Comparison of ENCODE assay signal across 9 cellular contexts in genomic region chr16:79372504-79373184, GRCh38.
A peak's percentile ranks its signal among the peaks of the same experiment; 100 is the strongest.
DNase-seq lines count a peak whose midpoint lies in the region; ATAC-seq and TF ChIP-seq lines count a peak whose summit lies in the region.
"Had no signal": no experiment of that assay in that cellular context is flagged by ENCODE, and none has a peak within 500 bp of the region (broad histone marks: within the 10 kb centered on the region; RNA-seq: fewer than 3 reads in every experiment).

No MANE protein-coding gene starts in this region.

- intact Hi-C loops in A673 (cut with micrococcal nuclease; ENCODE audit: unreplicated experiment) = no loop called here

- H3K36me3 ChIP-seq in HEK293 (ENCODE audit: control insufficient read depth in 2 of 2, insufficient read depth in 1 of 2, low read length in 2 of 2) = no peaks in the 10 kb centered on the region
- no peaks in the 10 kb centered on the region for H3K36me3 ChIP-seq in RWPE2 (ENCODE audit: low read depth)
- no peaks in the 10 kb centered on the region for H3K36me3 ChIP-seq in A673 (ENCODE audit: insufficient read depth, low read length, poor library complexity, severe bottlenecking)

- CTCF ChIA-PET in HEK293 (lab: Yijun Ruan, JAX) = interaction anchor here (0.5 kb wide), 1 partner anchor 23 kb away, joined by 4 read pairs; no protein-coding TSS in a partner anchor
- CTCF ChIA-PET in A673 (lab: Charles Lee) = no interaction called here

- H3K9me3 ChIP-seq in HEK293 (ENCODE audit: control insufficient read depth, insufficient read depth, low read depth, low read length) = no peaks in the 10 kb centered on the region
- H3K9me3 ChIP-seq in RWPE2 (ENCODE audit: severe bottlenecking) = no peaks in the 10 kb centered on the region
- no peaks in the 10 kb centered on the region for H3K9me3 ChIP-seq in A673 (ENCODE audit: low read depth, low read length, poor library complexity, severe bottlenecking)

- POLR2A ChIA-PET in HEK293 (lab: Yijun Ruan, JAX) (no interaction called here), A673 (lab: Charles Lee; ENCODE audit: low non-redundant PET) (no interaction called here)

- no TSS peak for BruUV-seq in A673 (replicated peaks; lab: Mats Ljungman, UMichigan)

- peak; percentile 95 for ATAC-seq in RWPE2 (ENCODE audit: low read depth)
- peak; percentile 82 for ATAC-seq in esophagus mucosa
- ATAC-seq in GM19023 (IDR thresholded peaks at IDR 0.05; ENCODE audit: unreplicated experiment) = no peak

- H3K4me3 ChIP-seq in HEK293 (ENCODE audit: low read depth, low read length) (no peak overlapping the region), RWPE2 (ENCODE audit: severe bottlenecking) (no peak overlapping the region), A673 (ENCODE audit: low read depth, low read length, poor library complexity, severe bottlenecking) (no peak overlapping the region)

- H3K27me3 ChIP-seq in RWPE2 (ENCODE audit: insufficient read depth, poor library complexity, severe bottlenecking) (no peaks in the 10 kb centered on the region), A673 (replicated peaks; ENCODE audit: insufficient read depth, low read depth, low read length, poor library complexity) (no peaks in the 10 kb centered on the region)

- TF ChIP-seq CTCF in HEK293 (tag by site-specific recombination; IDR thresholded peaks at IDR 0.05) (no peak), RWPE2 (IDR thresholded peaks at IDR 0.05; ENCODE audit: poor library complexity, severe bottlenecking) (no peak), A673 (conservative IDR thresholded peaks at IDR 0.05; ENCODE audit: low read depth, low read length) (no peak)

- no peaks in the 10 kb centered on the region for H3K4me1 ChIP-seq in HEK293 (ENCODE audit: control insufficient read depth, insufficient read depth, low read length)
- H3K4me1 ChIP-seq in RWPE2 (ENCODE audit: insufficient read depth, poor library complexity, severe bottlenecking) = peaks cover 14% of the 10 kb centered on the region
- no peaks in the 10 kb centered on the region for H3K4me1 ChIP-seq in A673 (ENCODE audit: insufficient read depth, low read length, poor library complexity, severe bottlenecking)

- DNase-seq in RWPE2 (ENCODE audit: low spot score) (peak; percentile 80), amygdala (lab: John Stamatoyannopoulos, UW) (no peak), A673 (ENCODE audit: low spot score) (no peak)
- DNase-seq in stimulated activated CD4-positive, alpha-beta T cell treated with anti-CD3 and anti-CD28 coated beads, Interleukin-4, amount 100 ng/mL, for 1 hour = peak; percentile 26
- DNase-seq: GOT3, NCI-H748 treated with DMSO at 0.1 percent for 48 hours had no signal

- H3K27ac ChIP-seq in HEK293 (ENCODE audit: extremely low read depth, low read depth, low read length) (no peak overlapping the region), RWPE2 (ENCODE audit: poor library complexity, severe bottlenecking) (peak overlapping the region; percentile 57), A673 (ENCODE audit: low read depth, low read length, poor library complexity, severe bottlenecking) (no peak overlapping the region)

TF ChIP-seq in HEK293, 187 proteins besides CTCF, POLR2A, EP300 and RAD21:
- TF ChIP-seq ZIC2 (tag by site-specific recombination; IDR thresholded peaks at IDR 0.05) (peak; percentile 36; the same call in 1 of the 2 replicates), ZNF26 (tag by site-specific recombination; IDR thresholded peaks at IDR 0.05) (no peak)
TF ChIP-seq in HEK293: peak in this region for 1.

Comparison
In these comparisons a context has a peak if more than half of its experiments do, and no peak if none do; other contexts are left out.
1. DNase-seq: peak in RWPE2 (single experiment) and stimulated activated CD4-positive, alpha-beta T cell treated with anti-CD3 and anti-CD28 coated beads, Interleukin-4, amount 100 ng/mL, for 1 hour (single experiment); none in amygdala (0 of 56) and A673 (single experiment).